24 cellular contexts compared by ENCODE assay signal in genomic region chr4:3673716-3674478, GRCh38.
A peak's percentile ranks its signal among the peaks of the same experiment; 100 is the strongest.
DNase-seq lines count a peak whose midpoint lies in the region; ATAC-seq and TF ChIP-seq lines count a peak whose summit lies in the region.
"Had no signal": no experiment of that assay in that cellular context is flagged by ENCODE, and none has a peak within 500 bp of the region (broad histone marks: within the 10 kb centered on the region; RNA-seq: fewer than 3 reads in every experiment).

No MANE protein-coding gene starts in this region.

- peaks cover 16% of the 10 kb centered on the region for H3K27me3 Mint-ChIP-seq in neural progenitor cell (ENCODE audit: insufficient read depth, low read depth)

- no peak overlapping the region for H3K4me2 ChIP-seq in neural progenitor cell

- 87% methylated on average over 9 of the region's 13 CpGs for WGBS in suprapubic skin

- no peak overlapping the region for H2AFZ ChIP-seq in neural progenitor cell (replicated peaks)

- TF ChIP-seq EP300 in suprapubic skin (IDR thresholded peaks at IDR 0.05) = no peak

- no peak for TF ChIP-seq POLR2A in suprapubic skin (IDR thresholded peaks at IDR 0.05)

- H3K4me1 ChIP-seq in neural progenitor cell = no peaks in the 10 kb centered on the region
- H3K4me1 ChIP-seq in suprapubic skin = no peaks in the 10 kb centered on the region
- H3K4me1 ChIP-seq: BE2C had no signal

- H3K27ac ChIP-seq in VCaP (peak overlapping the region; percentile 87; the same call in 1 of the 2 replicates), neural progenitor cell (no peak overlapping the region), suprapubic skin (no peak overlapping the region)
- H3K27ac ChIP-seq: HL-60, RWPE1 had no signal

- H3K36me3 ChIP-seq in neural progenitor cell = no peaks in the 10 kb centered on the region
- H3K36me3 ChIP-seq in suprapubic skin = no peaks in the 10 kb centered on the region
- H3K36me3 ChIP-seq: BE2C had no signal

- H3K4me3 Mint-ChIP-seq in neural progenitor cell = no peak overlapping the region

- H3K9me3 ChIP-seq in neural progenitor cell (ENCODE audit: low read depth) = no peaks in the 10 kb centered on the region
- no peaks in the 10 kb centered on the region for H3K9me3 ChIP-seq in suprapubic skin
- H3K9me3 ChIP-seq: BE2C had no signal

- no peak for ATAC-seq in Right ventricle myocardium superior (ENCODE audit: poor library complexity)
- no peak for ATAC-seq in GM18861 (IDR thresholded peaks at IDR 0.05; ENCODE audit: unreplicated experiment)

- no peaks in the 10 kb centered on the region for H3K27me3 ChIP-seq in neural progenitor cell
- H3K27me3 ChIP-seq in suprapubic skin = peaks cover 53% of the 10 kb centered on the region
- H3K27me3 ChIP-seq: BE2C had no signal

- peak overlapping the region; percentile 22 for H3K27ac Mint-ChIP-seq in neural progenitor cell

- no peak for TF ChIP-seq CTCF in VCaP (conservative IDR thresholded peaks at IDR 0.05)
- no peak for TF ChIP-seq CTCF in neural progenitor cell (IDR thresholded peaks at IDR 0.05)
- no peak for TF ChIP-seq CTCF in suprapubic skin (IDR thresholded peaks at IDR 0.05)

- no peak overlapping the region for H3K9ac ChIP-seq in neural progenitor cell

- intact Hi-C loops in Right ventricle myocardium superior (cut with DNase I) = no loop called here
- intact Hi-C loops in cardiac septum (cut with DNase I) = no loop called here

- H3K4me1 Mint-ChIP-seq in neural progenitor cell = peaks cover 25% of the 10 kb centered on the region

- DNase-seq in Right ventricle myocardium superior (peak; percentile 4), cardiac septum (ENCODE audit: low spot score) (no peak), neural progenitor cell (ENCODE audit: low spot score) (no peak), suprapubic skin (ENCODE audit: low spot score in 2 of 2) (peak; percentile 26 to 56), DMS114 treated with DMSO at 0.1 percent for 48 hours (lab: John Stamatoyannopoulos, UW; ENCODE audit: unreplicated experiment) (no peak)
- DNase-seq in activated CD4-positive, alpha-beta T cell treated with anti-CD3 and anti-CD28 coated beads for 1 hour = no peak
- DNase-seq: 8988T, ACHN, BE2C, Calu3, DMS153, DND-41, HCEC 1CT, NCI-H1048, NCI-H1417, NCI-H1694, NCI-H2029 treated with DMSO at 0.1 percent for 48 hours, NCI-H226, NCI-H510A, SIG-M5 had no signal

- H3K36me3 Mint-ChIP-seq in neural progenitor cell = no peaks in the 10 kb centered on the region

- H3K79me2 ChIP-seq in neural progenitor cell (ENCODE audit: low read depth) = no peaks in the 10 kb centered on the region

- H3F3A ChIP-seq in neural progenitor cell (ENCODE audit: low read depth) = no peaks in the 10 kb centered on the region

- H3K4me3 ChIP-seq in neural progenitor cell = no peak overlapping the region
- no peak overlapping the region for H3K4me3 ChIP-seq in suprapubic skin

- H4K20me1 ChIP-seq in neural progenitor cell (ENCODE audit: low read depth) = no peaks in the 10 kb centered on the region

- peaks cover 2% of the 10 kb centered on the region for H3K9me3 Mint-ChIP-seq in neural progenitor cell

Comparison
In these comparisons a context has a peak if more than half of its experiments do, and no peak if none do; other contexts are left out.
1. DNase-seq: peak in Right ventricle myocardium superior (single experiment) and suprapubic skin (2 of 2); none in cardiac septum (single experiment), neural progenitor cell (single experiment), DMS114 treated with DMSO at 0.1 percent for 48 hours (single experiment) and activated CD4-positive, alpha-beta T cell treated with anti-CD3 and anti-CD28 coated beads for 1 hour (single experiment).